In the genomic region with DNA sequence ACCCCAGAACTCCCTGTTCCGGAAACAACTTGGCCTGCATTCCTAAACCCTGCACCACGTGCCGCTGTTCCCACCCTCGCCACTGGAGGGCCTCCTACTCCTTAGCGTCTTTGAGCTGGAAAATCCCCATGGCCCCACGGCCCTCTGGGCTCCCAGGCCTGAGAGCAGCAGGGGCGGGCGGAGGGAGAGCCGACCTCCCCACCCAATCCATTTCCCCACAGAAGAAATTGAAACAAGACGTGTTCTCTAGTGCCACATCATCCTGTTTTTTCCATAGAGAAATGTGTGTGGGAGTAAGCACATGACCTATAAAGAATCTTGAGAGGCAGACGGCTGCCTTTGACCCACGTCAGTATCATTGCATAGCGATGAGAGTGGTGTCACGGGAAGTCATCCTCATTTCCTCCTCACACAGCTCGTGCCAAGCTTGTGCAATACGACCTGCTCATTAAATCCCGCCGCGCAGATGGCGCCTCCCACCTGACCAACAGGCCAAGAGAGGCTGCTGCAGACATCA, we compare ENCODE assay signal across 9 cellular contexts.
DNase-seq lines count a peak whose midpoint lies in the region; ATAC-seq and TF ChIP-seq lines count a peak whose summit lies in the region.
"Had no signal": no experiment of that assay in that cellular context is flagged by ENCODE, and none has a peak within 500 bp of the region (broad histone marks: within the 10 kb centered on the region; RNA-seq: fewer than 3 reads in every experiment).

No MANE protein-coding gene starts in this region.

- H3K27ac Mint-ChIP-seq in CD4-positive, alpha-beta T cell = no peak overlapping the region

- intact Hi-C loops in posterior vena cava (cut with DNase I) = loop anchor here in 1 of 2 donors (10.0 kb wide), 1 partner anchor 136 kb away; no protein-coding TSS in a partner anchor
- intact Hi-C loops in CD4-positive, alpha-beta T cell (cut with DNase I, micrococcal nuclease) = no loop called here

- H3K4me3 ChIP-seq in fibroblast of villous mesenchyme (ENCODE audit: low read depth, low read length) = peak overlapping the region; percentile 3
- H3K4me3 ChIP-seq: HAP-1 had no signal

- no peak overlapping the region for H3K4me3 Mint-ChIP-seq in CD4-positive, alpha-beta T cell

- peak in 8 of 14 donors; percentile 3 to 46 (median 10) for DNase-seq in C1 segment of cervical spinal cord (lab: John Stamatoyannopoulos, UW)
- peak; percentile 95 for DNase-seq in HS-5 (ENCODE audit: low read depth)
- DNase-seq in SHP77 treated with DMSO at 0.1 percent for 48 hours (lab: John Stamatoyannopoulos, UW) = peak; percentile 1
- DNase-seq in fibroblast of villous mesenchyme (ENCODE audit: low read depth) = peak; percentile 98
- peak; percentile 95 for DNase-seq in posterior vena cava (ENCODE audit: low spot score)
- no peak for DNase-seq in CD4-positive, alpha-beta T cell

- no peaks in the 10 kb centered on the region for H3K27me3 Mint-ChIP-seq in CD4-positive, alpha-beta T cell

- H3K9me3 Mint-ChIP-seq in CD4-positive, alpha-beta T cell = peaks cover 4% of the 10 kb centered on the region

- no peaks in the 10 kb centered on the region for H3K9me3 ChIP-seq in CD4-positive, alpha-beta T cell (ENCODE audit: control insufficient read depth, low read length)
- H3K9me3 ChIP-seq: HAP-1 had no signal

- H3K27me3 ChIP-seq in CD4-positive, alpha-beta T cell (ENCODE audit: control insufficient read depth, insufficient read depth, low read length) = no peaks in the 10 kb centered on the region

- POLR2A ChIA-PET in CD4-positive, alpha-beta T cell (lab: Charles Lee) = no interaction called here

- no peaks in the 10 kb centered on the region for H3K4me1 Mint-ChIP-seq in CD4-positive, alpha-beta T cell (ENCODE audit: low read depth)

- no peaks in the 10 kb centered on the region for H3K36me3 Mint-ChIP-seq in CD4-positive, alpha-beta T cell (ENCODE audit: low read depth)

- CTCF ChIA-PET in CD4-positive, alpha-beta T cell (lab: Charles Lee) = no interaction called here

- H3K27ac ChIP-seq in CD4-positive, alpha-beta T cell (ENCODE audit: low read depth, low read length) = no peak overlapping the region

- peak; percentile 69 for TF ChIP-seq CTCF in fibroblast of villous mesenchyme (IDR thresholded peaks at IDR 0.05; ENCODE audit: insufficient read depth, low read depth, low read length)
- TF ChIP-seq CTCF in CD4-positive, alpha-beta T cell (IDR thresholded peaks at IDR 0.05) = no peak

- ATAC-seq in CD4-positive, alpha-beta T cell (ENCODE audit: poor library complexity) = no peak
- ATAC-seq in HG03460 (IDR thresholded peaks at IDR 0.05; ENCODE audit: unreplicated experiment) = no peak
- ATAC-seq in GM21447 (IDR thresholded peaks at IDR 0.05; ENCODE audit: unreplicated experiment) = no peak

Comparison
In these comparisons a context has a peak if more than half of its experiments do, and no peak if none do; other contexts are left out.
1. DNase-seq: peak in C1 segment of cervical spinal cord (8 of 14), HS-5 (single experiment), SHP77 treated with DMSO at 0.1 percent for 48 hours (single experiment), fibroblast of villous mesenchyme (single experiment) and posterior vena cava (single experiment); none in CD4-positive, alpha-beta T cell (0 of 10).